In genomic region chr12:19306366-19306765, GRCh38 we compare ENCODE assay signal across 18 cellular contexts.
DNase-seq lines count a peak whose midpoint lies in the region; ATAC-seq and TF ChIP-seq lines count a peak whose summit lies in the region.
"Had no signal": no experiment of that assay in that cellular context is flagged by ENCODE, and none has a peak within 500 bp of the region (broad histone marks: within the 10 kb centered on the region; RNA-seq: fewer than 3 reads in every experiment).

No MANE protein-coding gene starts in this region.

- peak overlapping the region; percentile 82 for H3K27ac Mint-ChIP-seq in WTC11
- H3K27ac Mint-ChIP-seq: CD4-positive, alpha-beta memory T cell had no signal

- H3K79me2 ChIP-seq in trophoblast cell (ENCODE audit: control insufficient read depth, insufficient read depth, low read length, poor library complexity) = no peaks in the 10 kb centered on the region

- H2BK12ac ChIP-seq in mesenchymal stem cell (ENCODE audit: low read length in 2 of 2) = no peak overlapping the region
- H2BK12ac ChIP-seq in trophoblast cell (ENCODE audit: low read length) = no peak overlapping the region

- H3K27me3 ChIP-seq in mesenchymal stem cell (ENCODE audit: control insufficient read depth in 1 of 2, insufficient read depth in 1 of 2, low read length in 2 of 2) (no peaks in the 10 kb centered on the region), trophoblast cell (ENCODE audit: insufficient read depth, low read length) (no peaks in the 10 kb centered on the region)

- H3K14ac ChIP-seq in mesenchymal stem cell (ENCODE audit: low read length in 2 of 2) (no peak overlapping the region), trophoblast cell (ENCODE audit: low read length) (no peak overlapping the region)

- H2BK15ac ChIP-seq in mesenchymal stem cell (ENCODE audit: low read depth, poor library complexity, severe bottlenecking) = no peak overlapping the region

- ATAC-seq in WTC11 = no peak
- ATAC-seq: A549, GM12878 had no signal

- H3K9ac ChIP-seq in mesenchymal stem cell (ENCODE audit: low read length) (no peak overlapping the region), trophoblast cell (ENCODE audit: low read length) (no peak overlapping the region)
- H3K9ac ChIP-seq: GM23248 had no signal

- peaks cover 26 to 35% of the 10 kb centered on the region in 2 experiments for H3K36me3 ChIP-seq in mesenchymal stem cell (ENCODE audit: control insufficient read depth in 1 of 2, insufficient read depth in 2 of 2, low read depth in 1 of 2, low read length in 2 of 2)
- H3K36me3 ChIP-seq in trophoblast cell (ENCODE audit: control insufficient read depth in 1 of 2, insufficient read depth in 2 of 2, low read length in 2 of 2) = peaks cover 8 to 9% of the 10 kb centered on the region in 2 experiments

- H2BK120ac ChIP-seq in mesenchymal stem cell (ENCODE audit: low read depth, low read length) = no peak overlapping the region
- no peak overlapping the region for H2BK120ac ChIP-seq in trophoblast cell (ENCODE audit: insufficient read depth, low read length, poor library complexity)

- peaks cover 23% of the 10 kb centered on the region for H3K36me3 Mint-ChIP-seq in WTC11

- no peak overlapping the region for H3K4me3 Mint-ChIP-seq in WTC11
- H3K4me3 Mint-ChIP-seq: CD4-positive, alpha-beta memory T cell; H9 had no signal

- no peak overlapping the region for H3K4ac ChIP-seq in mesenchymal stem cell (ENCODE audit: low read depth in 1 of 2, low read length in 2 of 2)
- H3K4ac ChIP-seq in trophoblast cell (ENCODE audit: low read depth, low read length) = no peak overlapping the region

- H3K4me3 ChIP-seq in mesenchymal stem cell (ENCODE audit: insufficient read depth in 1 of 2, low read depth in 1 of 2, low read length in 2 of 2) = no peak overlapping the region
- no peak overlapping the region for H3K4me3 ChIP-seq in trophoblast cell (ENCODE audit: low read depth, low read length)
- H3K4me3 ChIP-seq: A549, GM12878, GM23248 had no signal

- H3K23ac ChIP-seq in mesenchymal stem cell (ENCODE audit: low read length in 2 of 2) (no peak overlapping the region), trophoblast cell (ENCODE audit: low read length) (no peak overlapping the region)

- H3K9me3 ChIP-seq in mesenchymal stem cell (ENCODE audit: control insufficient read depth, low read length) (no peaks in the 10 kb centered on the region), trophoblast cell (ENCODE audit: insufficient read depth, low read depth, low read length) (peaks cover 6% of the 10 kb centered on the region)
- H3K9me3 ChIP-seq: A549 had no signal

- H3K27me3 Mint-ChIP-seq in WTC11 (ENCODE audit: low read depth) = no peaks in the 10 kb centered on the region
- H3K27me3 Mint-ChIP-seq: CD4-positive, alpha-beta memory T cell had no signal

- H3K9me3 Mint-ChIP-seq in WTC11 = peaks cover 4% of the 10 kb centered on the region; the same call in 1 of the 2 replicates

- H3K4me1 ChIP-seq in mesenchymal stem cell (ENCODE audit: control insufficient read depth, insufficient read depth, low read depth, low read length) (no peaks in the 10 kb centered on the region), trophoblast cell (ENCODE audit: control insufficient read depth in 1 of 2, insufficient read depth in 2 of 2, low read length in 2 of 2) (no peaks in the 10 kb centered on the region)
- H3K4me1 ChIP-seq: A549 had no signal

- no peak overlapping the region for H4K12ac ChIP-seq in trophoblast cell (ENCODE audit: low read depth, low read length)

- H3K18ac ChIP-seq in mesenchymal stem cell (ENCODE audit: low read depth in 1 of 2, low read length in 2 of 2) (no peak overlapping the region), trophoblast cell (ENCODE audit: low read length) (no peak overlapping the region)

- no peak overlapping the region for H2AK5ac ChIP-seq in mesenchymal stem cell (ENCODE audit: low read length, severe bottlenecking)
- H2AK5ac ChIP-seq in trophoblast cell (ENCODE audit: low read length) = no peak overlapping the region

- TF ChIP-seq CTCF in WTC11 (IDR thresholded peaks at IDR 0.05) = no peak

- no peak overlapping the region for H3K27ac ChIP-seq in mesenchymal stem cell (ENCODE audit: low read length, poor library complexity, severe bottlenecking)
- no peak overlapping the region for H3K27ac ChIP-seq in trophoblast cell (ENCODE audit: low read depth, low read length)
- H3K27ac ChIP-seq: 22Rv1, A549, C4-2B, GM23248 had no signal

- H3K4me1 Mint-ChIP-seq in WTC11 = peaks cover 5% of the 10 kb centered on the region
- H3K4me1 Mint-ChIP-seq: CD4-positive, alpha-beta memory T cell had no signal

- 98% methylated on average over 31 of the region's 35 CpGs for WGBS in mesenchymal stem cell
- WGBS in trophoblast cell (ENCODE audit: extremely low coverage, insufficient coverage, insufficient read length) = no CpG with 5 or more reads among the region's 35 CpGs

- H4K91ac ChIP-seq in mesenchymal stem cell (ENCODE audit: low read length) = peak overlapping the region; percentile 72
- H4K91ac ChIP-seq in trophoblast cell (ENCODE audit: low read depth, low read length) = no peak overlapping the region

- H4K8ac ChIP-seq in mesenchymal stem cell (ENCODE audit: low read length) = no peak overlapping the region
- H4K8ac ChIP-seq in trophoblast cell (ENCODE audit: low read depth, low read length) = no peak overlapping the region

- H3K4me2 ChIP-seq in mesenchymal stem cell (ENCODE audit: low read length, poor library complexity, severe bottlenecking) = no peak overlapping the region
- no peak overlapping the region for H3K4me2 ChIP-seq in trophoblast cell (ENCODE audit: low read length)
- H3K4me2 ChIP-seq: A549 had no signal

- CTCF ChIA-PET in WTC11 (lab: Charles Lee) = interaction anchor here (0.6 kb wide), 1 partner anchor 991 kb away, joined by 3 read pairs; no protein-coding TSS in a partner anchor

- DNase-seq in D341Med (ENCODE audit: low spot score) (peak; percentile 15), WTC11 (ENCODE audit: low spot score) (no peak), mesenchymal stem cell (no peak), trophoblast cell (peak; percentile 97 to 98), NCI-H2196 treated with DMSO at 0.1 percent for 48 hours (lab: John Stamatoyannopoulos, UW; ENCODE audit: unreplicated experiment) (no peak), DMS53 treated with DMSO at 0.1 percent for 48 hours (lab: John Stamatoyannopoulos, UW; ENCODE audit: unreplicated experiment) (no peak), glomerular visceral epithelial cell (ENCODE audit: extremely low spot score) (no peak)
- no peak for DNase-seq in activated CD4-positive, alpha-beta T cell treated with anti-CD3 and anti-CD28 coated beads for 48 hours
- DNase-seq: AML-193; CD4-positive, alpha-beta memory T cell; DND-41; EL; GM23248; H9 had no signal

- POLR2A ChIA-PET in WTC11 (lab: Charles Lee) = interaction anchor here (0.6 kb wide), 1 partner anchor 784 kb away, joined by 4 read pairs; no protein-coding TSS in a partner anchor

- H2BK5ac ChIP-seq in mesenchymal stem cell (ENCODE audit: low read depth, low read length, poor library complexity, severe bottlenecking) (no peak overlapping the region), trophoblast cell (ENCODE audit: low read depth, low read length, poor library complexity) (no peak overlapping the region)

- no peak overlapping the region for H2AFZ ChIP-seq in mesenchymal stem cell (ENCODE audit: low read depth, low read length)
- H2AFZ ChIP-seq in trophoblast cell (ENCODE audit: insufficient read depth, low read length, poor library complexity) = no peak overlapping the region
- H2AFZ ChIP-seq: GM23248 had no signal

- peaks cover 5% of the 10 kb centered on the region for H3K79me1 ChIP-seq in mesenchymal stem cell (replicated peaks; ENCODE audit: low read length, poor library complexity, severe bottlenecking)
- no peaks in the 10 kb centered on the region for H3K79me1 ChIP-seq in trophoblast cell (ENCODE audit: low read length)

TF ChIP-seq in WTC11, 78 proteins besides CTCF, POLR2A, EP300 and RAD21 (continues in another document):
- TF ChIP-seq NR1H2 (CRISPR knock-in tag; IDR thresholded peaks at IDR 0.05) (no peak), TCF7 (CRISPR knock-in tag; IDR thresholded peaks at IDR 0.05; ENCODE audit: low read depth) (no peak), TP53 (CRISPR knock-in tag; IDR thresholded peaks at IDR 0.05) (no peak), MYBL2 (CRISPR knock-in tag; IDR thresholded peaks at IDR 0.05) (no peak), CREM (CRISPR knock-in tag; IDR thresholded peaks at IDR 0.05) (no peak), CREB1 (CRISPR knock-in tag; IDR thresholded peaks at IDR 0.05) (no peak), JUN (CRISPR knock-in tag; IDR thresholded peaks at IDR 0.05) (no peak), ZNF671 (CRISPR knock-in tag; IDR thresholded peaks at IDR 0.05) (no peak), ZNF232 (CRISPR knock-in tag; IDR thresholded peaks at IDR 0.05) (no peak), TEAD4 (CRISPR knock-in tag; IDR thresholded peaks at IDR 0.05) (no peak), FOXK1 (CRISPR knock-in tag; IDR thresholded peaks at IDR 0.05) (no peak)
- TF ChIP-seq, protein P1, sequence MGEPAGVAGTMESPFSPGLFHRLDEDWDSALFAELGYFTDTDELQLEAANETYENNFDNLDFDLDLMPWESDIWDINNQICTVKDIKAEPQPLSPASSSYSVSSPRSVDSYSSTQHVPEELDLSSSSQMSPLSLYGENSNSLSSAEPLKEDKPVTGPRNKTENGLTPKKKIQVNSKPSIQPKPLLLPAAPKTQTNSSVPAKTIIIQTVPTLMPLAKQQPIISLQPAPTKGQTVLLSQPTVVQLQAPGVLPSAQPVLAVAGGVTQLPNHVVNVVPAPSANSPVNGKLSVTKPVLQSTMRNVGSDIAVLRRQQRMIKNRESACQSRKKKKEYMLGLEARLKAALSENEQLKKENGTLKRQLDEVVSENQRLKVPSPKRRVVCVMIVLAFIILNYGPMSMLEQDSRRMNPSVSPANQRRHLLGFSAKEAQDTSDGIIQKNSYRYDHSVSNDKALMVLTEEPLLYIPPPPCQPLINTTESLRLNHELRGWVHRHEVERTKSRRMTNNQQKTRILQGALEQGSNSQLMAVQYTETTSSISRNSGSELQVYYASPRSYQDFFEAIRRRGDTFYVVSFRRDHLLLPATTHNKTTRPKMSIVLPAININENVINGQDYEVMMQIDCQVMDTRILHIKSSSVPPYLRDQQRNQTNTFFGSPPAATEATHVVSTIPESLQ (CRISPR knock-in tag; IDR thresholded peaks at IDR 0.05) = no peak

Comparison
In these comparisons a context has a peak if more than half of its experiments do, and no peak if none do; other contexts are left out.
1. DNase-seq: peak in D341Med (single experiment) and trophoblast cell (2 of 2); none in WTC11 (single experiment), mesenchymal stem cell (single experiment), NCI-H2196 treated with DMSO at 0.1 percent for 48 hours (single experiment), DMS53 treated with DMSO at 0.1 percent for 48 hours (single experiment), glomerular visceral epithelial cell (single experiment) and activated CD4-positive, alpha-beta T cell treated with anti-CD3 and anti-CD28 coated beads for 48 hours (single experiment).